ENCODE assay signal across 16 cellular contexts in genomic region chr15:68303560-68304436, GRCh38. TPM values are rescaled to one million over a fixed set of nuclear protein-coding genes. Genes with fewer than 3 reads are reported as not detected.
A peak's percentile ranks its signal among the peaks of the same experiment; 100 is the strongest.
DNase-seq lines count a peak whose midpoint lies in the region; ATAC-seq and TF ChIP-seq lines count a peak whose summit lies in the region.
"Had no signal": no experiment of that assay in that cellular context is flagged by ENCODE, and none has a peak within 500 bp of the region (broad histone marks: within the 10 kb centered on the region; RNA-seq: fewer than 3 reads in every experiment).

No MANE protein-coding gene starts in this region.

- H3K9me3 ChIP-seq in thoracic aorta, result no peaks in the 10 kb centered on the region
- H3K9me3 ChIP-seq: neutrophil had no signal

- TF ChIP-seq CTCF in fibroblast of mammary gland (conservative IDR thresholded peaks at IDR 0.05; ENCODE audit: control insufficient read depth, insufficient read depth, low read depth, low read length), result no peak
- TF ChIP-seq CTCF in thoracic aorta (IDR thresholded peaks at IDR 0.05), result no peak

- H3K27ac ChIP-seq in thoracic aorta, result peak overlapping the region; percentile 21 to 62
- H3K27ac ChIP-seq: neutrophil, skin epidermis had no signal

- H3K36me3 ChIP-seq in thoracic aorta, result peaks cover 32% of the 10 kb centered on the region
- H3K36me3 ChIP-seq: neutrophil had no signal

- H3K4me3 ChIP-seq in fibroblast of mammary gland (ENCODE audit: control insufficient read depth, low read depth, low read length), result no peak overlapping the region
- no peak overlapping the region for H3K4me3 ChIP-seq in thoracic aorta
- H3K4me3 ChIP-seq: skin epidermis had no signal

- H3K27me3 ChIP-seq in thoracic aorta (replicated peaks; ENCODE audit: insufficient read depth), result no peaks in the 10 kb centered on the region

- no peak for ATAC-seq in activated CD4-positive, CD25-positive, alpha-beta regulatory T cell treated with anti-CD3 and anti-CD28 coated beads, Interleukin-2, amount 50 U/mL, for 24 hours
- ATAC-seq in thoracic aorta (ENCODE audit: insufficient number of reproducible peaks, low FRiP score, low read depth), result no peak
- ATAC-seq in GM19397 (IDR thresholded peaks at IDR 0.05; ENCODE audit: unreplicated experiment), result no peak
- ATAC-seq in GM18907 (IDR thresholded peaks at IDR 0.05; ENCODE audit: unreplicated experiment), result no peak
- ATAC-seq in GM19395 (IDR thresholded peaks at IDR 0.05; ENCODE audit: unreplicated experiment), result no peak
- ATAC-seq: left ventricle myocardium superior had no signal

- H3K4me1 ChIP-seq in thoracic aorta (ENCODE audit: control insufficient read depth in 1 of 2, low read depth in 2 of 2), result peaks cover 5 to 43% of the 10 kb centered on the region in 2 donors

- peak; percentile 14 for DNase-seq in activated CD4-positive, CD25-positive, alpha-beta regulatory T cell treated with anti-CD3 and anti-CD28 coated beads, Interleukin-2, amount 50 U/mL, for 72 hours
- peak; percentile 38 for DNase-seq in NCI-H69 (lab: John Stamatoyannopoulos, UW)
- peak; percentile 42 for DNase-seq in fibroblast of mammary gland (ENCODE audit: low read depth)
- no peak for DNase-seq in thoracic aorta (ENCODE audit: low spot score)
- DNase-seq: caudate nucleus, erythroblast, hippocampal formation, Karpas-422, left ventricle myocardium superior, NCI-H187 had no signal

RNA-seq across cellular contexts. Expression of gene FEM1B, which starts 26.3 kb away (rescaled TPM):
- total RNA-seq in thoracic aorta, result 10 to 100 TPM; 31.1 to 56.2 TPM
